ENCODE assay signal across 27 cellular contexts in genomic region chr12:91576432-91576831, GRCh38.
"Had no signal": no experiment of that assay in that cellular context is flagged by ENCODE, and none has a peak within 500 bp of the region (broad histone marks: within the 10 kb centered on the region; RNA-seq: fewer than 3 reads in every experiment).

No MANE protein-coding gene starts in this region.

- H3K79me2 ChIP-seq: parathyroid adenoma had no signal

- H3K27ac ChIP-seq: neural progenitor cell, ovary, parathyroid adenoma, psoas muscle, right lobe of liver, sigmoid colon, spleen, stomach, thoracic aorta, thyroid gland, tibial nerve, upper lobe of left lung, vagina had no signal

- H2AFZ ChIP-seq: neural progenitor cell, parathyroid adenoma had no signal

- H3K36me3 ChIP-seq: neural progenitor cell, ovary, right lobe of liver, sigmoid colon, spleen, stomach, thoracic aorta, thyroid gland, tibial nerve, upper lobe of left lung, vagina had no signal

- DNase-seq: natural killer cell; occipital lobe; ovary; posterior cingulate gyrus; psoas muscle; right cardiac atrium; right lobe of liver; sigmoid colon; small intestine; spleen; stimulated activated CD4-positive, alpha-beta T cell treated with anti-CD3 and anti-CD28 coated beads, Interleukin-15, amount 100 ng/mL, for 24 hours; stimulated activated CD4-positive, alpha-beta T cell treated with anti-CD3 and anti-CD28 coated beads, Interleukin-2, amount 100 ng/mL, for 24 hours; stimulated activated CD4-positive, alpha-beta T cell treated with anti-CD3 and anti-CD28 coated beads, Interleukin-2, amount 100 ng/mL, for 48 hours; stimulated activated CD4-positive, alpha-beta T cell treated with anti-CD3 and anti-CD28 coated beads, Interleukin-4, amount 100 ng/mL, for 24 hours; stimulated activated naive B cell treated with anti-CD40 and anti-IgM and Interleukin-4, amounts not matched to agents 10 μg/mL and 1 μg/mL and 100 μg/mL, for 72 hours; stimulated activated naive CD4-positive, alpha-beta T cell treated with Interleukin-2 at 50 U/mL for 16 hours; stomach; thyroid gland; trophoblast cell; upper lobe of left lung had no signal

- H3K9ac ChIP-seq: neural progenitor cell, parathyroid adenoma had no signal

- H3K4me1 ChIP-seq: parathyroid adenoma, psoas muscle, right lobe of liver had no signal

- H3K9me3 ChIP-seq: ovary, psoas muscle, right lobe of liver, sigmoid colon, spleen, stomach, thoracic aorta, thyroid gland, tibial nerve, upper lobe of left lung, vagina had no signal

- FAIRE-seq: urothelium cell line had no signal

- H3K27me3 ChIP-seq: neural progenitor cell, ovary, right lobe of liver, sigmoid colon, spleen, stomach, thyroid gland, tibial nerve, upper lobe of left lung, vagina had no signal

- H3K4me2 ChIP-seq: neural progenitor cell had no signal

- ATAC-seq: natural killer cell; psoas muscle; right cardiac atrium; right lobe of liver; stimulated activated effector memory CD8-positive, alpha-beta T cell treated with anti-CD3 and anti-CD28 coated beads, Interleukin-12 subunit alpha, Interleukin-12 subunit beta, amount 100 ng/mL, for 72 hours; stimulated activated naive B cell treated with anti-CD40 and anti-IgM and Interleukin-4, amounts not matched to agents 10 μg/mL and 1 μg/mL and 100 μg/mL, for 72 hours had no signal

- H3K4me3 ChIP-seq: neural progenitor cell, ovary, psoas muscle, right lobe of liver, sigmoid colon, spleen, stomach, thoracic aorta, thyroid gland, tibial nerve, upper lobe of left lung, vagina had no signal
